Comparison of ENCODE assay signal across 9 cellular contexts in the genomic region with DNA sequence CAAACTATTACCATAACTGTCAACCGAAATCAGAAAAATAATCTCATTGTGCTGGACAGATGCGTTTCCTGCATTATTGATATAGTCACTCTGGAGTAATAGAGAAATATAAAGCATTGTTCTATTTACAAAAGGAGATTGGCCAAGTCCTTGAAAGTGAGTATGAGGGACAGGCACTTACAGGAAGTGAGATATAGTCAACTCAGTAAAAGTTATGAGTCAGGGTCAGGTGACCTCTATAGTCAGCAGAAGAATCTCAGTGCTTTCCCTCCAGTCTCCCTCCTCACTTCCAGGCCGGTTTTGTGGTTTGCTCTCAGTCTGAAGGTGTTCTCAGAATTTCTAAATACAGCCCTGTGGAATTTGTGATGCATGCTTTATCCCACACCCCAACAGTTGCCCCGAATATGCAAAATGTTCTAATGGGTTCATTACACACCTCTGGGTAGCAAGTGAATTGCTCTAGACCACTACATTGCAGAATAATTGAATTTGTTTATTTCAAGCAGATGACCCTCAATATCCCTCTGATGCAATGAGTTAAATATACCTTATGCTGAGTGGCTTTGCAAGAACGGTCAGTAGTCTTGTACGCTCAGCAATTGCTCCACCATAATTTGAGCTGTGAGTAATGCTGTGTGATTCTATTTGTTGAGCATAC.
A peak's percentile ranks its signal among the peaks of the same experiment; 100 is the strongest.
DNase-seq lines count a peak whose midpoint lies in the region; ATAC-seq and TF ChIP-seq lines count a peak whose summit lies in the region.
"Had no signal": no experiment of that assay in that cellular context is flagged by ENCODE, and none has a peak within 500 bp of the region (broad histone marks: within the 10 kb centered on the region; RNA-seq: fewer than 3 reads in every experiment).

No MANE protein-coding gene starts in this region.

- H3K9me3 Mint-ChIP-seq in type B pancreatic cell: peaks cover 6% of the 10 kb centered on the region

- ATAC-seq in GM18870 (IDR thresholded peaks at IDR 0.05; ENCODE audit: unreplicated experiment) (peak; percentile 91), HG02973 (IDR thresholded peaks at IDR 0.05; ENCODE audit: unreplicated experiment) (peak; percentile 75), mucosa of descending colon (peak; percentile 29)

- H2AFZ ChIP-seq in osteoblast (ENCODE audit: low read length): no peak overlapping the region

- H3K27ac Mint-ChIP-seq in type B pancreatic cell: no peak overlapping the region

- H3K79me2 ChIP-seq in osteoblast (ENCODE audit: insufficient read depth, low read length): no peaks in the 10 kb centered on the region

- no peak overlapping the region for H3K27ac ChIP-seq in osteoblast (ENCODE audit: low read depth, low read length)

- intact Hi-C loops in mucosa of descending colon (cut with DNase I, micrococcal nuclease): no loop called here

- no peaks in the 10 kb centered on the region for H3K27me3 ChIP-seq in osteoblast (ENCODE audit: insufficient read depth, low read length)

- H3K36me3 ChIP-seq in mucosa of descending colon (ENCODE audit: low read depth) (no peaks in the 10 kb centered on the region), osteoblast (ENCODE audit: insufficient read depth, low read length) (no peaks in the 10 kb centered on the region)

- no peaks in the 10 kb centered on the region for H4K20me1 ChIP-seq in osteoblast (ENCODE audit: insufficient read depth, low read length)

- H3K9me3 ChIP-seq in mucosa of descending colon (no peaks in the 10 kb centered on the region), osteoblast (ENCODE audit: low read depth, low read length) (no peaks in the 10 kb centered on the region)

- TF ChIP-seq CTCF in mucosa of descending colon (IDR thresholded peaks at IDR 0.05) (no peak), osteoblast (IDR thresholded peaks at IDR 0.05; ENCODE audit: extremely low read depth, low read depth, low read length) (no peak), type B pancreatic cell (conservative IDR thresholded peaks at IDR 0.05) (no peak)

- H3K4me1 Mint-ChIP-seq in type B pancreatic cell (ENCODE audit: unreplicated experiment): peaks cover 22% of the 10 kb centered on the region

- DNase-seq in amniotic epithelial cell (ENCODE audit: low read depth) (peak; percentile 88), mucosa of descending colon (no peak), osteoblast (ENCODE audit: insufficient read length, low spot score, missing footprints) (no peak), type B pancreatic cell (ENCODE audit: extremely low spot score, unreplicated experiment) (no peak), NCI-H2196 treated with DMSO at 0.1 percent for 48 hours (lab: John Stamatoyannopoulos, UW; ENCODE audit: unreplicated experiment) (no peak)
- DNase-seq in activated naive CD4-positive, alpha-beta T cell treated with Interleukin-2 at 50 U/mL for 16 hours: no peak
- DNase-seq: amniotic stem cell had no signal

- no peaks in the 10 kb centered on the region for H3K4me1 ChIP-seq in mucosa of descending colon (ENCODE audit: low read depth)
- H3K4me1 ChIP-seq in osteoblast (ENCODE audit: insufficient read depth, low read length): no peaks in the 10 kb centered on the region

- no peaks in the 10 kb centered on the region for H3K27me3 Mint-ChIP-seq in type B pancreatic cell

- no peak overlapping the region for H3K4me2 ChIP-seq in osteoblast (ENCODE audit: insufficient read depth, low read length)

- no peak overlapping the region for H3K4me3 ChIP-seq in mucosa of descending colon
- no peak overlapping the region for H3K4me3 ChIP-seq in osteoblast (ENCODE audit: insufficient read depth, low read length)

- no peak overlapping the region for H3K4me3 Mint-ChIP-seq in type B pancreatic cell

- H3K36me3 Mint-ChIP-seq in type B pancreatic cell: no peaks in the 10 kb centered on the region

Comparison
In these comparisons a context has a peak if more than half of its experiments do, and no peak if none do; other contexts are left out.
1. ATAC-seq: peak in every context shown above with its lines; median percentile 91 in GM18870; 75 in HG02973; 29 in mucosa of descending colon.